24 cellular contexts compared by ENCODE assay signal in the genomic region with DNA sequence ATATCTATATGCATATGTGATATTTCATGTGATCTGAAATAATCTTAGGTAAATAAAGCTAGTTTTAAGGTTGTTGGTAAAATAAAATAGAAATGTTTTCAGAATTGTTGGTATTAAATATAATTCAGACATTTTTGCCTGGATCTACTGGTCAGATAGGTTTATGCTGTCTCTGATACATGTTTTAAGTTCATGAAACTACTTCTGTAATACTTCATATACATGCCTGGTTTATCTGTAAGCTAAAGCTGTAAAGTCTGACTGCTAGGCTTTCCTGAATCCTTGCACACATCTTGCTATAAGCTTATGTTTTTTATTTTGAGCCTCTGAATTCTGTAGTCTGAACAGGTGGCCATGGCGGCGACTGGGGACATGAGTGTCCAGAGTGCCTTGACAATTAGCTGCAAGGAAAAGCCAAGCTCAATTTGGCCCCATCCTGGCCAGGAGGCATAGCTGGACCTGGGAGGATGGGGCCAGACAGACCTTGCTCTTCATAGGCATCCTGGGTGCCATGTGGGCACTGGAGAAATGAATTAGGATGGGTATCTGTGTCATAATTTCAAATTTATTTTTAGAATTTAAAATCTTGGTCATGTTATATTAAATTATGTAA.
"Had no signal": no experiment of that assay in that cellular context is flagged by ENCODE, and none has a peak within 500 bp of the region (broad histone marks: within the 10 kb centered on the region; RNA-seq: fewer than 3 reads in every experiment).

No MANE protein-coding gene starts in this region.

- H3K9me3 ChIP-seq: colonic mucosa had no signal

- H3K4me1 ChIP-seq: colonic mucosa, esophagus squamous epithelium, gastrocnemius medialis, heart right ventricle, left lung, lower lobe of right lung had no signal

- H3K4me3 ChIP-seq: colonic mucosa, esophagus squamous epithelium, gastrocnemius medialis, heart right ventricle, left lung, lower lobe of right lung, mucosa of descending colon had no signal

- H3K27me3 ChIP-seq: colonic mucosa, esophagus squamous epithelium, gastrocnemius medialis, heart right ventricle, left lung had no signal

- DNase-seq: colonic mucosa; cortex of kidney; effector CD8-positive, alpha-beta T cell; effector memory CD8-positive, alpha-beta T cell; endodermal cell; erythroblast; esophagus squamous epithelium; foreskin fibroblast; foreskin melanocyte; gastrocnemius medialis; glutamatergic neuron; head of caudate nucleus; heart right ventricle; hippocampal formation; left cardiac atrium; left lung; left ventricle myocardium superior; lower lobe of right lung; mesenchymal stem cell; mucosa of descending colon; naive B cell had no signal

- H3K36me3 ChIP-seq: colonic mucosa, esophagus squamous epithelium, gastrocnemius medialis, heart right ventricle, left lung, lower lobe of right lung had no signal

- ATAC-seq: effector memory CD8-positive, alpha-beta T cell; esophagus mucosa; gastrocnemius medialis; heart right ventricle; left cardiac atrium; left lung; left ventricle myocardium superior; lower lobe of right lung; mucosa of descending colon had no signal

- H3K27ac ChIP-seq: colonic mucosa, epithelial cell of prostate, esophagus squamous epithelium, gastrocnemius medialis, heart right ventricle, left lung, lower lobe of right lung had no signal

- FAIRE-seq: keratinocyte had no signal
